ENCODE assay signal across 2 cellular contexts in the genomic region with DNA sequence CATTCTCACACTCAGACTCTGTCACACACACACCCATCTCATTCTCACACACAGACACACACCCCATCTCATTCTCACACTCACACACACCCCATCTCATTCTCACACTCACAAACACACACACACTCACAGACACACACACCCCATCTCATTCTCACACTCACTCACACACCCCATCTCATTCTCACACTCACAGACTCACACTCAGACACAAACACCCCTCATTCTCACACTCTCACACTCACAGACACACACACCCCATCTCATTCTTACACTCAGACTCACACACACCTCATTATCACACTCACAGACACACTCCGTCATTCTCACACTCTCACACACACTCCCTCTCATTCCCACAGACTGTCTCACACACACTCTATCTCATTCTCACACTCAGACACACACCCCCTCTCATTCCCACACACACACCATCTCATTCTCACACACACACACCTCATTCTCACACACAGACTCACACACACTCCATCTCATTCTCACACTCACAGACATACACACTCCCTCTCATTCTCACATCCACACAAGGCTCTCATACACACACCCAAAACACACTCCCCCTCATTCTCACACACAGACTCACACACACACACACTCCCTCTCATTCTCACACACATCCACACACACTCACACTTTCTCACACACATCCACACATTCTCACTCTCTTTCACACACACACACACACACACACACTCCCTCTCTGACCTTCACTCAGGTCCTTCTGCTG.
TF ChIP-seq lines count a peak whose summit lies in the region.

No MANE protein-coding gene starts in this region.

TF ChIP-seq in IMR-90, 13 proteins besides CTCF, POLR2A, EP300 and RAD21:
- no peak for TF ChIP-seq MAFK (IDR thresholded peaks at IDR 0.05; ENCODE audit: low read depth, low read length)
- TF ChIP-seq FOS (IDR thresholded peaks at IDR 0.05; ENCODE audit: low read depth, low read length): no peak
- TF ChIP-seq RCOR1 (IDR thresholded peaks at IDR 0.05; ENCODE audit: insufficient replicate concordance, low read length): no peak
- no peak for TF ChIP-seq MXI1 (IDR thresholded peaks at IDR 0.05; ENCODE audit: borderline replicate concordance, low read depth, low read length)
- no peak for TF ChIP-seq SMC3 (IDR thresholded peaks at IDR 0.05; ENCODE audit: low read depth, low read length)
- no peak for TF ChIP-seq CHD1 (IDR thresholded peaks at IDR 0.05; ENCODE audit: low read depth, low read length)
- TF ChIP-seq NFE2L2 (IDR thresholded peaks at IDR 0.05; ENCODE audit: low read depth, low read length): no peak
- TF ChIP-seq, protein P1, sequence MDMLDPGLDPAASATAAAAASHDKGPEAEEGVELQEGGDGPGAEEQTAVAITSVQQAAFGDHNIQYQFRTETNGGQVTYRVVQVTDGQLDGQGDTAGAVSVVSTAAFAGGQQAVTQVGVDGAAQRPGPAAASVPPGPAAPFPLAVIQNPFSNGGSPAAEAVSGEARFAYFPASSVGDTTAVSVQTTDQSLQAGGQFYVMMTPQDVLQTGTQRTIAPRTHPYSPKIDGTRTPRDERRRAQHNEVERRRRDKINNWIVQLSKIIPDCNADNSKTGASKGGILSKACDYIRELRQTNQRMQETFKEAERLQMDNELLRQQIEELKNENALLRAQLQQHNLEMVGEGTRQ (IDR thresholded peaks at IDR 0.05; ENCODE audit: low read depth, low read length): no peak
- TF ChIP-seq MAZ (IDR thresholded peaks at IDR 0.05; ENCODE audit: borderline replicate concordance, low read depth, low read length): no peak
- TF ChIP-seq CEBPB (IDR thresholded peaks at IDR 0.05; ENCODE audit: low read depth, low read length): no peak
- no peak for TF ChIP-seq RFX5 (IDR thresholded peaks at IDR 0.05; ENCODE audit: low read depth, low read length)
- TF ChIP-seq, protein P2, sequence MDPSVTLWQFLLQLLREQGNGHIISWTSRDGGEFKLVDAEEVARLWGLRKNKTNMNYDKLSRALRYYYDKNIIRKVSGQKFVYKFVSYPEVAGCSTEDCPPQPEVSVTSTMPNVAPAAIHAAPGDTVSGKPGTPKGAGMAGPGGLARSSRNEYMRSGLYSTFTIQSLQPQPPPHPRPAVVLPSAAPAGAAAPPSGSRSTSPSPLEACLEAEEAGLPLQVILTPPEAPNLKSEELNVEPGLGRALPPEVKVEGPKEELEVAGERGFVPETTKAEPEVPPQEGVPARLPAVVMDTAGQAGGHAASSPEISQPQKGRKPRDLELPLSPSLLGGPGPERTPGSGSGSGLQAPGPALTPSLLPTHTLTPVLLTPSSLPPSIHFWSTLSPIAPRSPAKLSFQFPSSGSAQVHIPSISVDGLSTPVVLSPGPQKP (IDR thresholded peaks at IDR 0.05; ENCODE audit: borderline replicate concordance, low read depth, low read length): no peak
- TF ChIP-seq BHLHE40 (IDR thresholded peaks at IDR 0.05; ENCODE audit: low read depth, low read length): no peak

TF ChIP-seq in H1, 55 proteins besides CTCF, POLR2A, EP300 and RAD21:
- no peak for TF ChIP-seq ASH2L (IDR thresholded peaks at IDR 0.05; ENCODE audit: low read length)
- no peak for TF ChIP-seq NRF1 (IDR thresholded peaks at IDR 0.05; ENCODE audit: low read depth, low read length)
- TF ChIP-seq CBX8 (IDR thresholded peaks at IDR 0.05; ENCODE audit: borderline replicate concordance, low read depth, low read length): 0 out of 2 replicates have a peak, but pooled peaks have one; percentile 48
